ENCODE assay signal across 1 cellular context in the genomic region with DNA sequence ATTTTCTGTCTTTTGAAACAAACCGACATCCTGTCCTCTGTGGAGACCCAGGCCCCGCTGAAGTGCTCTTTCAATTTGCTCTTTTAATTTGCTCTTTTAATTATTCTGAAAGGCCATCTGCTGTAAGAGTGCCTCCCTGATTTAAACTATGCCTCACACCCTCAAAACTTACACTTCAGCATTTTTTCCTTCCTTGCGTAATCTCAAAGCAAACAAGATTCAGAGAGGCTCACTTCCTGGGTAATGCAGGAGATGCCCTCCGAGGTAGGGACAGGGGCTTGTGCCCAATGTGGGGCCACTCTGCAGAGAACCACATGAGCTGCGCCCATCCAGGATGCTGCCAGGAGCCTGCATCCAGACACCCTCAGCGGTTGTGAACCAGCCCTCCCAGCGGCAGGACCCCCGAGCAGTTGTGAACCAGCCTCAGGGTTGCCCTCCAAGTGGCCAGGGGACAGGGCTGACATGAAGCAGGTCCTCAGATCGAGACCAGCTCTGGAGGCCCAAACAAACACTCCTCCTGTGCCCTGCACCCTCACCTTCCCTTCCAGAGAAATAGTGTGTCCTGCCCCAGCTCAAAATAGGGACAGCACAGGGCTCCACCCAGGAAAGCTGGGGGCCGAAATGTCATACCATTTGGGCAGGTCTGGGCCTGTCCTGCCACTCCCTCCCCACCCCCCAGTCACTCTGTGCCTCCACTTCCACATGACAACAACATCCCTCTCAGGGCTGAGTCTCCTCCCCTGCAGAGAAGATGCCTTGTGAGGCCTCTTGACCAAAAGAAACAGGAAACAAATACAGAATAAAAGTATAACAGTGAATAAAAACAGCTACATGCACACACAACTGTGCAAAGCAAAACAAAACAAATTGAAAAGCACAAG.
A peak's percentile ranks its signal among the peaks of the same experiment; 100 is the strongest.
TF ChIP-seq lines count a peak whose summit lies in the region.

No MANE protein-coding gene starts in this region.

TF ChIP-seq in HepG2, 621 proteins besides CTCF, POLR2A, EP300 and RAD21 (continued from another document and continues in another):
- TF ChIP-seq ARID5B (CRISPR knock-in tag; IDR thresholded peaks at IDR 0.05) (peak; percentile 51; the same call in 1 of the 2 replicates), ZBTB33 (CRISPR knock-in tag; IDR thresholded peaks at IDR 0.05) (0 out of 2 replicates have a peak, but pooled peaks have one; percentile 7), ZBTB7B (CRISPR knock-in tag; IDR thresholded peaks at IDR 0.05) (0 out of 2 replicates have a peak, but pooled peaks have one; percentile 37), MAFG (CRISPR knock-in tag; IDR thresholded peaks at IDR 0.05) (peak; percentile 70), GATAD2A (CRISPR knock-in tag; IDR thresholded peaks at IDR 0.05) (peak; percentile 58), FOXA3 (CRISPR knock-in tag; IDR thresholded peaks at IDR 0.05) (peak; percentile 72), TBX2 (CRISPR knock-in tag; IDR thresholded peaks at IDR 0.05; ENCODE audit: borderline replicate concordance) (peak; percentile 27; the same call in 1 of the 2 replicates), ELF1 (CRISPR knock-in tag; IDR thresholded peaks at IDR 0.05) (peak; percentile 78), FOXA1 (IDR thresholded peaks at IDR 0.05) (no peak), FOXA1 (CRISPR knock-in tag; IDR thresholded peaks at IDR 0.05) (peak; percentile 79), ZXDC (CRISPR knock-in tag; IDR thresholded peaks at IDR 0.05) (no peak), SALL1 (CRISPR knock-in tag; IDR thresholded peaks at IDR 0.05) (no peak), MAFK (conservative IDR thresholded peaks at IDR 0.05 in 1 of 2, IDR thresholded peaks at IDR 0.05 in 1 of 2; ENCODE audit: low read length in 2 of 2) (peak; percentile 82 to 96), ZNF280B (CRISPR knock-in tag; IDR thresholded peaks at IDR 0.05; ENCODE audit: borderline replicate concordance) (no peak), KAT8 (CRISPR knock-in tag; IDR thresholded peaks at IDR 0.05) (peak; percentile 27; the same call in 1 of the 2 replicates), SRSF4 (IDR thresholded peaks at IDR 0.05; ENCODE audit: low read depth, low read length, poor library complexity, severe bottlenecking) (no peak), ZNF20 (CRISPR knock-in tag; IDR thresholded peaks at IDR 0.05) (no peak), NKX3-1 (CRISPR knock-in tag; IDR thresholded peaks at IDR 0.05) (no peak), CEBPB (IDR thresholded peaks at IDR 0.05; ENCODE audit: borderline replicate concordance, low read depth, low read length) (peak; percentile 92), HDAC2 (CRISPR knock-in tag; IDR thresholded peaks at IDR 0.05) (peak; percentile 52; the same call in 1 of the 2 replicates), MAFF (IDR thresholded peaks at IDR 0.05; ENCODE audit: low read depth, low read length) (peak; percentile 85), KLF15 (CRISPR knock-in tag; IDR thresholded peaks at IDR 0.05; ENCODE audit: borderline replicate concordance) (no peak), SMAD3 (CRISPR knock-in tag; IDR thresholded peaks at IDR 0.05) (0 out of 2 replicates have a peak, but pooled peaks have one; percentile 39), HMGA1 (CRISPR knock-in tag; conservative IDR thresholded peaks at IDR 0.05) (no peak), PPARG (CRISPR knock-in tag; conservative IDR thresholded peaks at IDR 0.05) (no peak), ZNF331 (CRISPR knock-in tag; IDR thresholded peaks at IDR 0.05) (peak; percentile 25; the same call in 1 of the 2 replicates)
- TF ChIP-seq, protein P1, sequence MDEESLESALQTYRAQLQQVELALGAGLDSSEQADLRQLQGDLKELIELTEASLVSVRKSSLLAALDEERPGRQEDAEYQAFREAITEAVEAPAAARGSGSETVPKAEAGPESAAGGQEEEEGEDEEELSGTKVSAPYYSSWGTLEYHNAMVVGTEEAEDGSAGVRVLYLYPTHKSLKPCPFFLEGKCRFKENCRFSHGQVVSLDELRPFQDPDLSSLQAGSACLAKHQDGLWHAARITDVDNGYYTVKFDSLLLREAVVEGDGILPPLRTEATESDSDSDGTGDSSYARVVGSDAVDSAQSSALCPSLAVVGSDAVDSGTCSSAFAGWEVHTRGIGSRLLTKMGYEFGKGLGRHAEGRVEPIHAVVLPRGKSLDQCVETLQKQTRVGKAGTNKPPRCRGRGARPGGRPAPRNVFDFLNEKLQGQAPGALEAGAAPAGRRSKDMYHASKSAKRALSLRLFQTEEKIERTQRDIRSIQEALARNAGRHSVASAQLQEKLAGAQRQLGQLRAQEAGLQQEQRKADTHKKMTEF (CRISPR knock-in tag; IDR thresholded peaks at IDR 0.05), result no peak
- TF ChIP-seq, protein P2, sequence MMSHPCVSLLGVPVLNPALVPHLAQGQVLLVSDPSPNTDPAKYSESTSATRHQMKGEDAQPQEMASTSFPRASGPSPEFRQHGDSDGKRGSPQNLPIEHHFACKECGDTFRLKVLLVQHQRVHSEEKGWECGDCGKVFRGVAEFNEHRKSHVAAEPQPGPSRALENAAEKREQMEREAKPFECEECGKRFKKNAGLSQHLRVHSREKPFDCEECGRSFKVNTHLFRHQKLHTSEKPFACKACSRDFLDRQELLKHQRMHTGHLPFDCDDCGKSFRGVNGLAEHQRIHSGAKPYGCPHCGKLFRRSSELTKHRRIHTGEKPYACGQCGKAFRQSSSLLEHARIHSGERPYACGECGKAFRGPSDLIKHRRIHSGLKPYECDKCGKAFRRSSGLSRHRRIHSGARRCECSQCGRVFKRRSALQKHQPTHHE (CRISPR knock-in tag; IDR thresholded peaks at IDR 0.05; ENCODE audit: borderline replicate concordance), result no peak
- TF ChIP-seq, protein P3, sequence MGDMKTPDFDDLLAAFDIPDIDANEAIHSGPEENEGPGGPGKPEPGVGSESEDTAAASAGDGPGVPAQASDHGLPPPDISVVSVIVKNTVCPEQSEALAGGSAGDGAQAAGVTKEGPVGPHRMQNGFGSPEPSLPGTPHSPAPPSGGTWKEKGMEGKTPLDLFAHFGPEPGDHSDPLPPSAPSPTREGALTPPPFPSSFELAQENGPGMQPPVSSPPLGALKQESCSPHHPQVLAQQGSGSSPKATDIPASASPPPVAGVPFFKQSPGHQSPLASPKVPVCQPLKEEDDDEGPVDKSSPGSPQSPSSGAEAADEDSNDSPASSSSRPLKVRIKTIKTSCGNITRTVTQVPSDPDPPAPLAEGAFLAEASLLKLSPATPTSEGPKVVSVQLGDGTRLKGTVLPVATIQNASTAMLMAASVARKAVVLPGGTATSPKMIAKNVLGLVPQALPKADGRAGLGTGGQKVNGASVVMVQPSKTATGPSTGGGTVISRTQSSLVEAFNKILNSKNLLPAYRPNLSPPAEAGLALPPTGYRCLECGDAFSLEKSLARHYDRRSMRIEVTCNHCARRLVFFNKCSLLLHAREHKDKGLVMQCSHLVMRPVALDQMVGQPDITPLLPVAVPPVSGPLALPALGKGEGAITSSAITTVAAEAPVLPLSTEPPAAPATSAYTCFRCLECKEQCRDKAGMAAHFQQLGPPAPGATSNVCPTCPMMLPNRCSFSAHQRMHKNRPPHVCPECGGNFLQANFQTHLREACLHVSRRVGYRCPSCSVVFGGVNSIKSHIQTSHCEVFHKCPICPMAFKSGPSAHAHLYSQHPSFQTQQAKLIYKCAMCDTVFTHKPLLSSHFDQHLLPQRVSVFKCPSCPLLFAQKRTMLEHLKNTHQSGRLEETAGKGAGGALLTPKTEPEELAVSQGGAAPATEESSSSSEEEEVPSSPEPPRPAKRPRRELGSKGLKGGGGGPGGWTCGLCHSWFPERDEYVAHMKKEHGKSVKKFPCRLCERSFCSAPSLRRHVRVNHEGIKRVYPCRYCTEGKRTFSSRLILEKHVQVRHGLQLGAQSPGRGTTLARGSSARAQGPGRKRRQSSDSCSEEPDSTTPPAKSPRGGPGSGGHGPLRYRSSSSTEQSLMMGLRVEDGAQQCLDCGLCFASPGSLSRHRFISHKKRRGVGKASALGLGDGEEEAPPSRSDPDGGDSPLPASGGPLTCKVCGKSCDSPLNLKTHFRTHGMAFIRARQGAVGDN (CRISPR knock-in tag; IDR thresholded peaks at IDR 0.05), result peak; percentile 59
- TF ChIP-seq, protein P4, sequence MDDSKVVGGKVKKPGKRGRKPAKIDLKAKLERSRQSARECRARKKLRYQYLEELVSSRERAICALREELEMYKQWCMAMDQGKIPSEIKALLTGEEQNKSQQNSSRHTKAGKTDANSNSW (CRISPR knock-in tag; IDR thresholded peaks at IDR 0.05; ENCODE audit: borderline replicate concordance), result no peak
- TF ChIP-seq, protein P5, sequence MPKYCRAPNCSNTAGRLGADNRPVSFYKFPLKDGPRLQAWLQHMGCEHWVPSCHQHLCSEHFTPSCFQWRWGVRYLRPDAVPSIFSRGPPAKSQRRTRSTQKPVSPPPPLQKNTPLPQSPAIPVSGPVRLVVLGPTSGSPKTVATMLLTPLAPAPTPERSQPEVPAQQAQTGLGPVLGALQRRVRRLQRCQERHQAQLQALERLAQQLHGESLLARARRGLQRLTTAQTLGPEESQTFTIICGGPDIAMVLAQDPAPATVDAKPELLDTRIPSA (CRISPR knock-in tag; IDR thresholded peaks at IDR 0.05; ENCODE audit: borderline replicate concordance), result no peak
- TF ChIP-seq, protein P6, sequence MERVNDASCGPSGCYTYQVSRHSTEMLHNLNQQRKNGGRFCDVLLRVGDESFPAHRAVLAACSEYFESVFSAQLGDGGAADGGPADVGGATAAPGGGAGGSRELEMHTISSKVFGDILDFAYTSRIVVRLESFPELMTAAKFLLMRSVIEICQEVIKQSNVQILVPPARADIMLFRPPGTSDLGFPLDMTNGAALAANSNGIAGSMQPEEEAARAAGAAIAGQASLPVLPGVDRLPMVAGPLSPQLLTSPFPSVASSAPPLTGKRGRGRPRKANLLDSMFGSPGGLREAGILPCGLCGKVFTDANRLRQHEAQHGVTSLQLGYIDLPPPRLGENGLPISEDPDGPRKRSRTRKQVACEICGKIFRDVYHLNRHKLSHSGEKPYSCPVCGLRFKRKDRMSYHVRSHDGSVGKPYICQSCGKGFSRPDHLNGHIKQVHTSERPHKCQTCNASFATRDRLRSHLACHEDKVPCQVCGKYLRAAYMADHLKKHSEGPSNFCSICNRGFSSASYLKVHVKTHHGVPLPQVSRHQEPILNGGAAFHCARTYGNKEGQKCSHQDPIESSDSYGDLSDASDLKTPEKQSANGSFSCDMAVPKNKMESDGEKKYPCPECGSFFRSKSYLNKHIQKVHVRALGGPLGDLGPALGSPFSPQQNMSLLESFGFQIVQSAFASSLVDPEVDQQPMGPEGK (CRISPR knock-in tag; IDR thresholded peaks at IDR 0.05), result 0 out of 2 replicates have a peak, but pooled peaks have one; percentile 41
